Comparison of ENCODE assay signal across 1 cellular context in the genomic region with DNA sequence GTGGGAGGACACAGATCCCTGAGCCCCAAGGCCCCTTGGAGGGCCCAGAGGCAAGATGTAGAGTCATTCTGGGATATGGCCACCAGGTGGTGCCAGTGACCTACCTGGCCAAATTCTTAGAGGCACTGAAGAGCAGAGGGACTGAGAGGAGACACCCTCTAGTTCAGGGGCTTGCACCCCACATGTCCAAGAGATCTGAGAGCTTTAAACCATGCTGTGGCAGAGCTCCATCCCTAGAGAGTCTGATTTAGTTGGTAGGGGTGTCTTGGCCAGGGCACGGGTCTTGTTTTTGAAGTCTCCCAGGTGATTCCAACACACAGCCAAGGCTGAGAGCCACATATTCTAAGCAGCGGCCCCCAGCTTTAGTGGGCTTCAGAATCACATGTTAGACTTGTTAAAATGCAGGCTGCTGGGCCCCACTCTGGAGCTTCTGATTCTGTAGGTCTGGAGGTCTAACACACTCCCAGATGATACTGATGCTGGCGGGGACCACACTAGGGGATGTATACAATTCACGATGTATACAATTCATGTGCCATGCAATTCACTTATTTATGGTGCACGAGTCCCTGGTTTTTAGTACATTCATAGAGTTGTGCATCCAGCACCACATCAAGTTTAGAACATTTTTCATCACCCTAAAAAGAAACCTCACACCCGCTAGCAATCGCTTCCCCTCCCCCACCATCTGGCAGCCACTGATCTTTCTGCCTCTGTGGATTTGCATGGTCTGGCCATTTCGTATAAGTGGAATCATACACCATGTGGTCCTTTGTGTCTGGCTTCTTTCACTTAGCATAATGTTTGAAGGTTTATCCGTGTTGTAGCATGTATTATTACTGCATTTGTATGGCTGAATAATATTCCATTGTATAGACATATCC.
TF ChIP-seq lines count a peak whose summit lies in the region.

No MANE protein-coding gene starts in this region.

TF ChIP-seq in WTC11, 78 proteins besides CTCF, POLR2A, EP300 and RAD21 (continued from another document):
- TF ChIP-seq, protein P1, sequence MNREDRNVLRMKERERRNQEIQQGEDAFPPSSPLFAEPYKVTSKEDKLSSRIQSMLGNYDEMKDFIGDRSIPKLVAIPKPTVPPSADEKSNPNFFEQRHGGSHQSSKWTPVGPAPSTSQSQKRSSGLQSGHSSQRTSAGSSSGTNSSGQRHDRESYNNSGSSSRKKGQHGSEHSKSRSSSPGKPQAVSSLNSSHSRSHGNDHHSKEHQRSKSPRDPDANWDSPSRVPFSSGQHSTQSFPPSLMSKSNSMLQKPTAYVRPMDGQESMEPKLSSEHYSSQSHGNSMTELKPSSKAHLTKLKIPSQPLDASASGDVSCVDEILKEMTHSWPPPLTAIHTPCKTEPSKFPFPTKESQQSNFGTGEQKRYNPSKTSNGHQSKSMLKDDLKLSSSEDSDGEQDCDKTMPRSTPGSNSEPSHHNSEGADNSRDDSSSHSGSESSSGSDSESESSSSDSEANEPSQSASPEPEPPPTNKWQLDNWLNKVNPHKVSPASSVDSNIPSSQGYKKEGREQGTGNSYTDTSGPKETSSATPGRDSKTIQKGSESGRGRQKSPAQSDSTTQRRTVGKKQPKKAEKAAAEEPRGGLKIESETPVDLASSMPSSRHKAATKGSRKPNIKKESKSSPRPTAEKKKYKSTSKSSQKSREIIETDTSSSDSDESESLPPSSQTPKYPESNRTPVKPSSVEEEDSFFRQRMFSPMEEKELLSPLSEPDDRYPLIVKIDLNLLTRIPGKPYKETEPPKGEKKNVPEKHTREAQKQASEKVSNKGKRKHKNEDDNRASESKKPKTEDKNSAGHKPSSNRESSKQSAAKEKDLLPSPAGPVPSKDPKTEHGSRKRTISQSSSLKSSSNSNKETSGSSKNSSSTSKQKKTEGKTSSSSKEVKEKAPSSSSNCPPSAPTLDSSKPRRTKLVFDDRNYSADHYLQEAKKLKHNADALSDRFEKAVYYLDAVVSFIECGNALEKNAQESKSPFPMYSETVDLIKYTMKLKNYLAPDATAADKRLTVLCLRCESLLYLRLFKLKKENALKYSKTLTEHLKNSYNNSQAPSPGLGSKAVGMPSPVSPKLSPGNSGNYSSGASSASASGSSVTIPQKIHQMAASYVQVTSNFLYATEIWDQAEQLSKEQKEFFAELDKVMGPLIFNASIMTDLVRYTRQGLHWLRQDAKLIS (CRISPR knock-in tag; IDR thresholded peaks at IDR 0.05; ENCODE audit: borderline replicate concordance) = no peak
- no peak for TF ChIP-seq CBFB (CRISPR knock-in tag; IDR thresholded peaks at IDR 0.05; ENCODE audit: low read depth)
